15 cellular contexts compared by ENCODE assay signal in the genomic region with DNA sequence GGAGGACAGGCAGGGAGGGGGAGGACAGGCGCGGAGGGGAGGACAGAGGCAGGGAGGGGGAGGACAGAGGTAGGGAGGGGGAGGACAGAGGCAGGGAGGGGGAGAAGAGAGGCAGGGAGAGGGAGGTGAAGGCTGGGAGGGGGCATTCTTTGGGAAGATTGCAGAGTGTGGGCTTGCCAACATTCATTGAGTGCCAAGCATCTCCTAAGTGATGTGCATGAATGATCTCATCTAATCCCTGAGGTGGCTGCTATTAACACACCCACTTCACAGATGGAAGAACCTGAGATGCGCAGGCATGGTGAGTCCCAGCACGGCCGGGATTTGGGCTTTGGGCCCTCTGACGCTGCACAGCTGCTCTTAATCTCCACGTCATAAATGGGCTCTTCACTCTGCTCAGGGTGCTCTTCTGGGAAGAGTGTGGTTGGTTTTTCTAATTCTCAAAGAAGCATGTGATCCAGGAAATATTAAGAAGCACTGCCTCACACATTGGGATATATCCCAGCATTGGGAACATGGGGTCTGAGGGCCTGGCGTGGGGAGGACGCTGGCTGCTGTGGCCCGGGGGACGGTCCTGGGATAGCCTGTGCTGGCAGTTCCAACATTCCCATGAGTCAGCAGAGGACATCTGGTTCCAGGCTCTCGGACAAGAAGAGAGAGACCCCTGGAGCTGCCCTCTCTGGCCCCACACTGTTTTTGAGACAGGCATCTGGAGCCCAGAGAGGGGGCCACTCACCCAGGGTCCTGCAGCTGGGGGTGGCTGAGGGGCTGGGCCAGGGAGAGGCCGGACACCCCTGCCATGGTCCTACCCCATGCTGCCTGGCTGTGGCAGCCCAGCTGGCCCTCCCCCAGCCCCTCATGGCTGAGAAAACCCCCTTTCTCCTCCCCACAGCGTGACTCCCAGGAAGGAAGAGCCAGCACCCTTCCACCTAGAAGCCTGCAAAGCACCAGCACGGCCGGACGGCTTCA. TPM values are rescaled to one million over a fixed set of nuclear protein-coding genes. Genes with fewer than 3 reads are reported as not detected.
DNase-seq lines count a peak whose midpoint lies in the region; ATAC-seq, FAIRE-seq and TF ChIP-seq lines count a peak whose summit lies in the region.
"Had no signal": no experiment of that assay in that cellular context is flagged by ENCODE, and none has a peak within 500 bp of the region (broad histone marks: within the 10 kb centered on the region; RNA-seq: fewer than 3 reads in every experiment).

No MANE protein-coding gene starts in this region.

- DNase-seq in NCI-H446 treated with DMSO at 0.1 percent for 48 hours (lab: John Stamatoyannopoulos, UW) (peak; percentile 15), endodermal cell (peak; percentile 38), kidney (peak; percentile 37), COLO829 (ENCODE audit: low spot score) (no peak), frontal cortex (ENCODE audit: low spot score in 2 of 2) (no peak), dermis blood vessel endothelial cell (no peak)
- no peak for DNase-seq in stimulated activated effector memory CD8-positive, alpha-beta T cell treated with anti-CD3 and anti-CD28 coated beads, Interleukin-12 subunit alpha, Interleukin-12 subunit beta, amount 100 ng/mL, for 72 hours (ENCODE audit: low spot score in 2 of 2)
- DNase-seq: activated CD4-positive, alpha-beta T cell treated with anti-CD3 and anti-CD28 coated beads, Interleukin-2, amount 10 ng/mL, durations not matched to agents 24 days and 14 days; activated T-cell treated with anti-CD3 and anti-CD28 coated beads, Interleukin-2, amount 50 U/mL, for 1 hour; Karpas-422; NCI-H1105 treated with DMSO at 0.1 percent for 48 hours; NK-92 treated with Interleukin-12 subunit alpha and Interleukin-12 subunit beta, amount 100 ng/mL, for 24 hours had no signal

- H3K9me3 ChIP-seq in endodermal cell (ENCODE audit: control insufficient read depth, low read length) (peaks cover 16% of the 10 kb centered on the region), kidney (ENCODE audit: control insufficient read depth in 1 of 2, low read length in 2 of 2) (peaks cover 0 to 8% of the 10 kb centered on the region in 2 donors)
- H3K9me3 ChIP-seq: left lung, SJSA1 had no signal

- no peak for ATAC-seq in stimulated activated effector memory CD8-positive, alpha-beta T cell treated with anti-CD3 and anti-CD28 coated beads, Interleukin-12 subunit alpha, Interleukin-12 subunit beta, amount 100 ng/mL, for 72 hours
- ATAC-seq: left lung had no signal

- H3K9me3 Mint-ChIP-seq in endodermal cell, result peaks cover 32% of the 10 kb centered on the region
- H3K9me3 Mint-ChIP-seq in stimulated activated effector memory CD8-positive, alpha-beta T cell treated with anti-CD3 and anti-CD28 coated beads, Interleukin-12 subunit alpha, Interleukin-12 subunit beta, amount 100 ng/mL, for 72 hours, result peaks cover 5% of the 10 kb centered on the region
- H3K9me3 Mint-ChIP-seq: activated CD4-positive, alpha-beta T cell treated with anti-CD3 and anti-CD28 coated beads, Interleukin-2, amount 10 ng/mL, durations not matched to agents 24 days and 14 days had no signal

- H3K9ac ChIP-seq in endodermal cell (ENCODE audit: extremely low read depth, low read length, poor library complexity, severe bottlenecking) (no peak overlapping the region), kidney (ENCODE audit: low read length in 2 of 2) (no peak overlapping the region)

- intact Hi-C loops in kidney (cut with DNase I), result no loop called here

- peaks cover 13% of the 10 kb centered on the region for H3K36me3 Mint-ChIP-seq in endodermal cell (ENCODE audit: low read depth)
- H3K36me3 Mint-ChIP-seq in stimulated activated effector memory CD8-positive, alpha-beta T cell treated with anti-CD3 and anti-CD28 coated beads, Interleukin-12 subunit alpha, Interleukin-12 subunit beta, amount 100 ng/mL, for 72 hours, result no peaks in the 10 kb centered on the region

- FAIRE-seq in kidney (lab: Jason Lieb, UNC) (no peak), frontal cortex (lab: Jason Lieb, UNC) (no peak)

- no peaks in the 10 kb centered on the region for H3K4me1 ChIP-seq in endodermal cell (ENCODE audit: control insufficient read depth, insufficient read depth, low read length)
- H3K4me1 ChIP-seq in kidney (ENCODE audit: control insufficient read depth in 1 of 2, insufficient read depth in 1 of 2, low read depth in 1 of 2, low read length in 2 of 2), result no peaks in the 10 kb centered on the region
- H3K4me1 ChIP-seq: SJSA1 had no signal

- H3K4me1 Mint-ChIP-seq in endodermal cell, result peaks cover 9% of the 10 kb centered on the region
- peaks cover 12% of the 10 kb centered on the region for H3K4me1 Mint-ChIP-seq in stimulated activated effector memory CD8-positive, alpha-beta T cell treated with anti-CD3 and anti-CD28 coated beads, Interleukin-12 subunit alpha, Interleukin-12 subunit beta, amount 100 ng/mL, for 72 hours
- H3K4me1 Mint-ChIP-seq: activated CD4-positive, alpha-beta T cell treated with anti-CD3 and anti-CD28 coated beads, Interleukin-2, amount 10 ng/mL, durations not matched to agents 24 days and 14 days had no signal

- H3K27ac ChIP-seq in endodermal cell (ENCODE audit: low read depth, low read length) (no peak overlapping the region), kidney (ENCODE audit: low read depth in 2 of 2, low read length in 2 of 2) (no peak overlapping the region)
- H3K27ac ChIP-seq: C4-2B, left lung, SJSA1 had no signal

- 90 to 92% methylated on average over 8 to 14 of the region's 17 CpGs for WGBS in endodermal cell (ENCODE audit: insufficient coverage in 1 of 2, insufficient read length in 1 of 2), 2 experiments

- peaks cover 13% of the 10 kb centered on the region for H3K27me3 Mint-ChIP-seq in endodermal cell (ENCODE audit: insufficient read depth)

- H3K4me3 Mint-ChIP-seq in endodermal cell, result no peak overlapping the region
- no peak overlapping the region for H3K4me3 Mint-ChIP-seq in stimulated activated effector memory CD8-positive, alpha-beta T cell treated with anti-CD3 and anti-CD28 coated beads, Interleukin-12 subunit alpha, Interleukin-12 subunit beta, amount 100 ng/mL, for 72 hours
- H3K4me3 Mint-ChIP-seq: activated CD4-positive, alpha-beta T cell treated with anti-CD3 and anti-CD28 coated beads, Interleukin-2, amount 10 ng/mL, durations not matched to agents 24 days and 14 days had no signal

- H3K27me3 ChIP-seq in endodermal cell (ENCODE audit: control insufficient read depth, insufficient read depth, low read length, poor library complexity, severe bottlenecking), result no peaks in the 10 kb centered on the region
- H3K27me3 ChIP-seq: left lung, SJSA1 had no signal

- H3K27ac Mint-ChIP-seq in endodermal cell, result no peak overlapping the region
- H3K27ac Mint-ChIP-seq in stimulated activated effector memory CD8-positive, alpha-beta T cell treated with anti-CD3 and anti-CD28 coated beads, Interleukin-12 subunit alpha, Interleukin-12 subunit beta, amount 100 ng/mL, for 72 hours, result peak overlapping the region; percentile 40
- H3K27ac Mint-ChIP-seq: activated CD4-positive, alpha-beta T cell treated with anti-CD3 and anti-CD28 coated beads, Interleukin-2, amount 10 ng/mL, durations not matched to agents 24 days and 14 days had no signal

- no peaks in the 10 kb centered on the region for H3K36me3 ChIP-seq in endodermal cell (ENCODE audit: control insufficient read depth, insufficient read depth, low read length)
- H3K36me3 ChIP-seq in kidney (ENCODE audit: control insufficient read depth in 1 of 2, insufficient read depth in 2 of 2, low read length in 2 of 2), result no peaks in the 10 kb centered on the region
- H3K36me3 ChIP-seq: left lung, SJSA1 had no signal

- TF ChIP-seq CTCF in endodermal cell (conservative IDR thresholded peaks at IDR 0.05) (no peak), kidney (IDR thresholded peaks at IDR 0.05; ENCODE audit: borderline replicate concordance, extremely low read depth, insufficient read depth) (no peak)

- no peak overlapping the region for H3K4me3 ChIP-seq in endodermal cell (ENCODE audit: low read length)
- H3K4me3 ChIP-seq in kidney (ENCODE audit: low read length in 2 of 2), result no peak overlapping the region
- H3K4me3 ChIP-seq: left lung, SJSA1 had no signal

RNA-seq across cellular contexts. Expression of gene NT5M, which starts 58.7 kb away (rescaled TPM):
- total RNA-seq in endodermal cell, result 10 to 100 TPM in 1 of 2 donors, 1 to 10 TPM in 1; 6.5 to 11.8 TPM
- polyA plus RNA-seq in endodermal cell (2013, experiment 1 of 2), result 6.3 TPM
- polyA plus RNA-seq in endodermal cell (2013, experiment 2 of 2), result 6.3 TPM
- 2.8 TPM for total RNA-seq in kidney
- polyA plus RNA-seq in kidney (ENCODE audit: insufficient read depth, low read depth, low replicate concordance), result 10.0 TPM
- 6.5 TPM for total RNA-seq in frontal cortex
- total RNA-seq in dermis blood vessel endothelial cell, result 1.9 and 3.1 TPM in 2 replicates

Comparison
In these comparisons a context has a peak if more than half of its experiments do, and no peak if none do; other contexts are left out.
1. DNase-seq: peak in NCI-H446 treated with DMSO at 0.1 percent for 48 hours (single experiment), endodermal cell (single experiment) and kidney (single experiment); none in stimulated activated effector memory CD8-positive, alpha-beta T cell treated with anti-CD3 and anti-CD28 coated beads, Interleukin-12 subunit alpha, Interleukin-12 subunit beta, amount 100 ng/mL, for 72 hours (0 of 2), COLO829 (single experiment), frontal cortex (0 of 2) and dermis blood vessel endothelial cell (single experiment).